In the genomic region with DNA sequence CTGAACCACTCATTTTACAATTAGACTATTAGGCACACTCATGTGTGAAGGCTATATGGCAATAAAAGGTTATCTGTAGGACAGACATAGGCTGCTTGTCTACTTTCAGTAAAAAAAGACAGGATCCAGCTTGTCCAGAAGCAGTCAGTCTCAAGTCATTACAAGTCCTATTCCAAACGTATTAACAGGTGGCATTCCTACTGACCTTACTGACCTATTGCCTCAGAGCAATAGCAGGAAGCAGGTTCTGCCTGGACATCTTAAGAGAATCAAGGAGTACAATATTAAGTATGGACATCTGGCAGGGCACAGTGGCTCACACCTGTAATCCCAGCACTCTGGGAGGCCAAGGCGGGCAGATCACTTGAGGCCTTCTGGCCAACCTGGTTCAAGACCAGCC, we compare ENCODE assay signal across 17 cellular contexts. TPM values are rescaled to one million over a fixed set of nuclear protein-coding genes. Genes with fewer than 3 reads are reported as not detected.
DNase-seq lines count a peak whose midpoint lies in the region; ATAC-seq and TF ChIP-seq lines count a peak whose summit lies in the region.
"Had no signal": no experiment of that assay in that cellular context is flagged by ENCODE, and none has a peak within 500 bp of the region (broad histone marks: within the 10 kb centered on the region; RNA-seq: fewer than 3 reads in every experiment).

No MANE protein-coding gene starts in this region.

- H3K9me3 Mint-ChIP-seq in activated naive CD8-positive, alpha-beta T cell (ENCODE audit: low read depth) = no peaks in the 10 kb centered on the region
- no peaks in the 10 kb centered on the region for H3K9me3 Mint-ChIP-seq in activated naive CD8-positive, alpha-beta T cell treated with anti-CD3 and anti-CD28 coated beads for 36 hours
- H3K9me3 Mint-ChIP-seq: GM23338, memory B cell had no signal

- no peak overlapping the region for H3K4me3 Mint-ChIP-seq in activated naive CD8-positive, alpha-beta T cell
- no peak overlapping the region for H3K4me3 Mint-ChIP-seq in activated naive CD8-positive, alpha-beta T cell treated with anti-CD3 and anti-CD28 coated beads for 36 hours
- H3K4me3 Mint-ChIP-seq: GM23338, memory B cell had no signal

- H3K9me3 ChIP-seq in RWPE2 (ENCODE audit: severe bottlenecking) (no peaks in the 10 kb centered on the region), upper lobe of right lung (no peaks in the 10 kb centered on the region)
- H3K9me3 ChIP-seq: adrenal gland, right atrium auricular region, vagina had no signal

- DNase-seq in activated naive CD8-positive, alpha-beta T cell treated with anti-CD3 and anti-CD28 coated beads for 36 hours = no peak
- DNase-seq in RWPE2 (ENCODE audit: low spot score) = no peak
- no peak for DNase-seq in upper lobe of right lung
- no peak for DNase-seq in iPS-NIHi7 (ENCODE audit: extremely low spot score)
- DNase-seq in NCI-H345 (lab: John Stamatoyannopoulos, UW) = no peak
- DNase-seq in MV-4-11 (lab: John Stamatoyannopoulos, UW) = no peak
- DNase-seq: adrenal gland; C1 segment of cervical spinal cord; islet precursor cell; naive thymus-derived CD4-positive, alpha-beta T cell; stimulated activated CD4-positive, alpha-beta T cell treated with anti-CD3 and anti-CD28 coated beads, Interleukin-12 subunit alpha, Interleukin-12 subunit beta, amount 100 ng/mL, for 4 hours had no signal

- H3K27me3 Mint-ChIP-seq in activated naive CD8-positive, alpha-beta T cell = no peaks in the 10 kb centered on the region
- no peaks in the 10 kb centered on the region for H3K27me3 Mint-ChIP-seq in activated naive CD8-positive, alpha-beta T cell treated with anti-CD3 and anti-CD28 coated beads for 36 hours
- H3K27me3 Mint-ChIP-seq: memory B cell; naive thymus-derived CD4-positive, alpha-beta T cell had no signal

- ATAC-seq in RWPE2 (ENCODE audit: low read depth) (peak; percentile 85), esophagus mucosa (peak; percentile 87), upper lobe of right lung (peak; percentile 59)
- ATAC-seq: GM23338; naive thymus-derived CD4-positive, alpha-beta T cell had no signal

- H3K4me1 ChIP-seq in RWPE2 (ENCODE audit: insufficient read depth, poor library complexity, severe bottlenecking) = peaks cover 18% of the 10 kb centered on the region
- peaks cover 34% of the 10 kb centered on the region for H3K4me1 ChIP-seq in upper lobe of right lung

- H3K36me3 Mint-ChIP-seq in activated naive CD8-positive, alpha-beta T cell = peaks cover 6% of the 10 kb centered on the region
- H3K36me3 Mint-ChIP-seq in activated naive CD8-positive, alpha-beta T cell treated with anti-CD3 and anti-CD28 coated beads for 36 hours = peaks cover 12% of the 10 kb centered on the region

- H3K4me1 Mint-ChIP-seq in activated naive CD8-positive, alpha-beta T cell (ENCODE audit: low read depth) = peaks cover 32% of the 10 kb centered on the region
- H3K4me1 Mint-ChIP-seq in activated naive CD8-positive, alpha-beta T cell treated with anti-CD3 and anti-CD28 coated beads for 36 hours = peaks cover 28% of the 10 kb centered on the region

- intact Hi-C loops in upper lobe of right lung (cut with DNase I) = no loop called here

- TF ChIP-seq CTCF in RWPE2 (IDR thresholded peaks at IDR 0.05; ENCODE audit: poor library complexity, severe bottlenecking) (no peak), upper lobe of right lung (IDR thresholded peaks at IDR 0.05) (no peak)

- H3K27ac Mint-ChIP-seq in activated naive CD8-positive, alpha-beta T cell = peak overlapping the region; percentile 4
- H3K27ac Mint-ChIP-seq in activated naive CD8-positive, alpha-beta T cell treated with anti-CD3 and anti-CD28 coated beads for 36 hours = no peak overlapping the region
- H3K27ac Mint-ChIP-seq: GM23338 had no signal

- H3K4me3 ChIP-seq in RWPE2 (ENCODE audit: severe bottlenecking) (no peak overlapping the region), upper lobe of right lung (no peak overlapping the region)
- H3K4me3 ChIP-seq: adrenal gland, GM23338, right atrium auricular region, vagina had no signal

- peaks cover 10% of the 10 kb centered on the region for H3K36me3 ChIP-seq in RWPE2 (ENCODE audit: low read depth)
- H3K36me3 ChIP-seq in upper lobe of right lung = peaks cover 9% of the 10 kb centered on the region
- H3K36me3 ChIP-seq: adrenal gland, right atrium auricular region had no signal

- H3K27me3 ChIP-seq in RWPE2 (ENCODE audit: insufficient read depth, poor library complexity, severe bottlenecking) = no peaks in the 10 kb centered on the region
- no peaks in the 10 kb centered on the region for H3K27me3 ChIP-seq in upper lobe of right lung
- H3K27me3 ChIP-seq: adrenal gland, right atrium auricular region, vagina had no signal

- H3K27ac ChIP-seq in RWPE2 (ENCODE audit: poor library complexity, severe bottlenecking) = peak overlapping the region; percentile 5
- no peak overlapping the region for H3K27ac ChIP-seq in upper lobe of right lung
- H3K27ac ChIP-seq: adrenal gland, right atrium auricular region, vagina had no signal

RNA-seq across cellular contexts. Expression of gene CMTM6, which starts 7.0 kb away (rescaled TPM):
- total RNA-seq in activated naive CD8-positive, alpha-beta T cell treated with anti-CD3 and anti-CD28 coated beads for 36 hours = 10 to 100 TPM; 51.5 to 52.7 TPM
- total RNA-seq in esophagus mucosa = 28.0 TPM
- 58.9 TPM for total RNA-seq in upper lobe of right lung
